20 cellular contexts compared by ENCODE assay signal in genomic region chr12:24080465-24080864, GRCh38.
DNase-seq lines count a peak whose midpoint lies in the region; ATAC-seq and TF ChIP-seq lines count a peak whose summit lies in the region.
"Had no signal": no experiment of that assay in that cellular context is flagged by ENCODE, and none has a peak within 500 bp of the region (broad histone marks: within the 10 kb centered on the region; RNA-seq: fewer than 3 reads in every experiment).

No MANE protein-coding gene starts in this region.

- peaks cover 17% of the 10 kb centered on the region for H3K4me1 Mint-ChIP-seq in WTC11
- peaks cover 52% of the 10 kb centered on the region for H3K4me1 Mint-ChIP-seq in endodermal cell
- peaks cover 75% of the 10 kb centered on the region for H3K4me1 Mint-ChIP-seq in neural crest cell
- H3K4me1 Mint-ChIP-seq: CD4-positive, CD25-positive, alpha-beta regulatory T cell had no signal

- DNase-seq in WTC11 (ENCODE audit: low spot score) (no peak), endodermal cell (no peak), neural crest cell (ENCODE audit: low read depth, low spot score) (no peak), Right ventricle myocardium inferior (ENCODE audit: missing footprints) (no peak), NCI-H69 (lab: John Stamatoyannopoulos, UW) (no peak), NK-92 (lab: John Stamatoyannopoulos, UW; ENCODE audit: unreplicated experiment) (no peak)
- DNase-seq: CD4-positive, CD25-positive, alpha-beta regulatory T cell; CD8-positive, alpha-beta T cell; DMS153; DND-41; H9; HFFc6 had no signal

- TF ChIP-seq RAD21 in liver (IDR thresholded peaks at IDR 0.05), result peak; percentile 33 to 65

- TF ChIP-seq CTCF in WTC11 (IDR thresholded peaks at IDR 0.05) (no peak), endodermal cell (conservative IDR thresholded peaks at IDR 0.05) (no peak), liver (IDR thresholded peaks at IDR 0.05; ENCODE audit: low read depth, low read length, missing input control) (no peak), neural crest cell (conservative IDR thresholded peaks at IDR 0.05) (no peak)

- H3K36me3 ChIP-seq in endodermal cell (ENCODE audit: control insufficient read depth, insufficient read depth, low read length), result no peaks in the 10 kb centered on the region
- no peaks in the 10 kb centered on the region for H3K36me3 ChIP-seq in liver (ENCODE audit: control insufficient read depth in 4 of 4, insufficient read depth in 3 of 4, low read depth in 1 of 4, low read length in 3 of 4)
- H3K36me3 ChIP-seq: BLaER1 had no signal

- ATAC-seq in WTC11 (no peak), Right ventricle myocardium inferior (no peak), GM18858 (IDR thresholded peaks at IDR 0.05; ENCODE audit: unreplicated experiment) (no peak)
- ATAC-seq: CD8-positive, alpha-beta T cell; GM23338 had no signal

- intact Hi-C loops in Right ventricle myocardium inferior (cut with DNase I), result no loop called here

- no peaks in the 10 kb centered on the region for H3K27me3 Mint-ChIP-seq in WTC11 (ENCODE audit: low read depth)
- H3K27me3 Mint-ChIP-seq in endodermal cell (ENCODE audit: insufficient read depth), result no peaks in the 10 kb centered on the region
- H3K27me3 Mint-ChIP-seq in neural crest cell (ENCODE audit: low read depth), result no peaks in the 10 kb centered on the region
- H3K27me3 Mint-ChIP-seq: B cell; CD4-positive, CD25-positive, alpha-beta regulatory T cell had no signal

- H3K36me3 Mint-ChIP-seq in WTC11 (no peaks in the 10 kb centered on the region), endodermal cell (ENCODE audit: low read depth) (no peaks in the 10 kb centered on the region), neural crest cell (ENCODE audit: low read depth) (peaks cover 4% of the 10 kb centered on the region)
- H3K36me3 Mint-ChIP-seq: CD4-positive, CD25-positive, alpha-beta regulatory T cell; CD8-positive, alpha-beta T cell had no signal

- H3K9me3 Mint-ChIP-seq in WTC11 (no peaks in the 10 kb centered on the region), endodermal cell (no peaks in the 10 kb centered on the region), neural crest cell (no peaks in the 10 kb centered on the region)
- H3K9me3 Mint-ChIP-seq: CD8-positive, alpha-beta T cell; GM23338; H9 had no signal

- H3K4me3 Mint-ChIP-seq in WTC11 (no peak overlapping the region), endodermal cell (no peak overlapping the region), neural crest cell (peak overlapping the region; percentile 76)
- H3K4me3 Mint-ChIP-seq: B cell; CD4-positive, CD25-positive, alpha-beta regulatory T cell; CD8-positive, alpha-beta T cell; GM23338; H9; HFFc6 had no signal

- H3K27ac Mint-ChIP-seq in WTC11 (no peak overlapping the region), endodermal cell (no peak overlapping the region), neural crest cell (ENCODE audit: unreplicated experiment) (peak overlapping the region; percentile 98)
- H3K27ac Mint-ChIP-seq: B cell; CD4-positive, CD25-positive, alpha-beta regulatory T cell; CD8-positive, alpha-beta T cell; GM23338; H9; HFFc6 had no signal

- H3K4me3 ChIP-seq in endodermal cell (ENCODE audit: low read length) (no peak overlapping the region), liver (ENCODE audit: low read depth in 1 of 3, low read length in 3 of 3) (no peak overlapping the region)
- H3K4me3 ChIP-seq: BLaER1, GM23338 had no signal

- POLR2A ChIA-PET in WTC11 (lab: Charles Lee), result no interaction called here

- CTCF ChIA-PET in WTC11 (lab: Charles Lee), result interaction anchor here (0.6 kb wide), 1 partner anchor 218 kb away, joined by 3 read pairs; no protein-coding TSS in a partner anchor

- H3K27me3 ChIP-seq in endodermal cell (ENCODE audit: control insufficient read depth, insufficient read depth, low read length, poor library complexity, severe bottlenecking) (no peaks in the 10 kb centered on the region), liver (ENCODE audit: control insufficient read depth in 4 of 4, insufficient read depth in 4 of 4, low read length in 3 of 4) (no peaks in the 10 kb centered on the region)
- H3K27me3 ChIP-seq: BLaER1 had no signal

- H3K9ac ChIP-seq in endodermal cell (ENCODE audit: extremely low read depth, low read length, poor library complexity, severe bottlenecking), result no peak overlapping the region
- no peak overlapping the region for H3K9ac ChIP-seq in liver (ENCODE audit: low read depth in 1 of 2, low read length in 2 of 2)
- H3K9ac ChIP-seq: BLaER1 had no signal

- H3K9me3 ChIP-seq in endodermal cell (ENCODE audit: control insufficient read depth, low read length) (no peaks in the 10 kb centered on the region), liver (ENCODE audit: control insufficient read depth in 4 of 4, low read length in 3 of 4) (no peaks in the 10 kb centered on the region)
- H3K9me3 ChIP-seq: BLaER1, Caco-2 had no signal

- H3K27ac ChIP-seq in endodermal cell (ENCODE audit: low read depth, low read length) (peak overlapping the region; percentile 96), liver (ENCODE audit: low read depth in 1 of 2, low read length in 2 of 2) (no peak overlapping the region)
- H3K27ac ChIP-seq: 22Rv1, BLaER1, C4-2B had no signal

- H3K4me1 ChIP-seq in endodermal cell (ENCODE audit: control insufficient read depth, insufficient read depth, low read length), result peaks cover 5% of the 10 kb centered on the region
- peaks cover 1 to 52% (median 42%) of the 10 kb centered on the region in 4 donors for H3K4me1 ChIP-seq in liver (ENCODE audit: control insufficient read depth in 4 of 4, insufficient read depth in 4 of 4, low read length in 3 of 4)
- H3K4me1 ChIP-seq: BLaER1 had no signal

TF ChIP-seq in WTC11, 78 proteins besides CTCF, POLR2A, EP300 and RAD21:
- TF ChIP-seq ZNF138 (CRISPR knock-in tag; conservative IDR thresholded peaks at IDR 0.05), result no peak
- peak; percentile 38; the same call in 1 of the 2 replicates for TF ChIP-seq GABPB1 (CRISPR knock-in tag; IDR thresholded peaks at IDR 0.05)
TF ChIP-seq in WTC11: peak in this region for 1.

TF ChIP-seq in liver, 16 proteins besides CTCF, POLR2A, EP300 and RAD21 (continues in another document):
- TF ChIP-seq GABPA (IDR thresholded peaks at IDR 0.05 in 1 of 2, conservative IDR thresholded peaks at IDR 0.05 in 1 of 2) (peak in 1 of 2 donors; percentile 24), JUND (IDR thresholded peaks at IDR 0.05) (peak; percentile 84 to 88), HNF4G (IDR thresholded peaks at IDR 0.05) (peak; percentile 95), EGR1 (IDR thresholded peaks at IDR 0.05; ENCODE audit: low read depth in 2 of 2) (peak in 1 of 2 donors; percentile 41), FOXA2 (IDR thresholded peaks at IDR 0.05) (peak; percentile 86), SP1 (IDR thresholded peaks at IDR 0.05) (peak; percentile 70), TAF1 (conservative IDR thresholded peaks at IDR 0.05) (no peak), HNF4A (conservative IDR thresholded peaks at IDR 0.05) (peak; percentile 99), REST (IDR thresholded peaks at IDR 0.05) (peak; percentile 73), FOXA1 (IDR thresholded peaks at IDR 0.05) (peak; percentile 89), YY1 (IDR thresholded peaks at IDR 0.05) (peak; percentile 50)
- TF ChIP-seq, protein P1, sequence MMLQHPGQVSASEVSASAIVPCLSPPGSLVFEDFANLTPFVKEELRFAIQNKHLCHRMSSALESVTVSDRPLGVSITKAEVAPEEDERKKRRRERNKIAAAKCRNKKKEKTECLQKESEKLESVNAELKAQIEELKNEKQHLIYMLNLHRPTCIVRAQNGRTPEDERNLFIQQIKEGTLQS (IDR thresholded peaks at IDR 0.05), result peak; percentile 53
- TF ChIP-seq, protein P2, sequence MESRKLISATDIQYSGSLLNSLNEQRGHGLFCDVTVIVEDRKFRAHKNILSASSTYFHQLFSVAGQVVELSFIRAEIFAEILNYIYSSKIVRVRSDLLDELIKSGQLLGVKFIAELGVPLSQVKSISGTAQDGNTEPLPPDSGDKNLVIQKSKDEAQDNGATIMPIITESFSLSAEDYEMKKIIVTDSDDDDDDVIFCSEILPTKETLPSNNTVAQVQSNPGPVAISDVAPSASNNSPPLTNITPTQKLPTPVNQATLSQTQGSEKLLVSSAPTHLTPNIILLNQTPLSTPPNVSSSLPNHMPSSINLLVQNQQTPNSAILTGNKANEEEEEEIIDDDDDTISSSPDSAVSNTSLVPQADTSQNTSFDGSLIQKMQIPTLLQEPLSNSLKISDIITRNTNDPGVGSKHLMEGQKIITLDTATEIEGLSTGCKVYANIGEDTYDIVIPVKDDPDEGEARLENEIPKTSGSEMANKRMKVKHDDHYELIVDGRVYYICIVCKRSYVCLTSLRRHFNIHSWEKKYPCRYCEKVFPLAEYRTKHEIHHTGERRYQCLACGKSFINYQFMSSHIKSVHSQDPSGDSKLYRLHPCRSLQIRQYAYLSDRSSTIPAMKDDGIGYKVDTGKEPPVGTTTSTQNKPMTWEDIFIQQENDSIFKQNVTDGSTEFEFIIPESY (IDR thresholded peaks at IDR 0.05), result peak; percentile 71
- TF ChIP-seq, protein P3, sequence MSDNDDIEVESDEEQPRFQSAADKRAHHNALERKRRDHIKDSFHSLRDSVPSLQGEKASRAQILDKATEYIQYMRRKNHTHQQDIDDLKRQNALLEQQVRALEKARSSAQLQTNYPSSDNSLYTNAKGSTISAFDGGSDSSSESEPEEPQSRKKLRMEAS (IDR thresholded peaks at IDR 0.05), result peak; percentile 76
